8 cellular contexts compared by ENCODE assay signal in genomic region chr15:74402873-74403589, GRCh38.
DNase-seq lines count a peak whose midpoint lies in the region; ATAC-seq, FAIRE-seq and TF ChIP-seq lines count a peak whose summit lies in the region.

No MANE protein-coding gene starts in this region.

- in situ Hi-C loops in KBM-7 (cut with MboI; ENCODE audit: low pct_unique_long_range_greater_than_20kb, low sequenced_read_pairs): no loop called here

- peaks cover 4% of the 10 kb centered on the region for H3K27me3 Mint-ChIP-seq in nephron (ENCODE audit: low read depth)

- no peak for TF ChIP-seq CTCF in nephron (IDR thresholded peaks at IDR 0.05; ENCODE audit: unreplicated experiment in 3 of 3)

- peak; percentile 50 for DNase-seq in GM19239 (ENCODE audit: insufficient read length, low spot score)
- peak; percentile 92 for DNase-seq in KBM-7
- peak; percentile 45 for DNase-seq in activated T-cell treated with anti-CD3 and anti-CD28 coated beads for 1 hour (ENCODE audit: low read depth)
- DNase-seq in pons (ENCODE audit: low spot score): no peak
- DNase-seq in NCI-H1436 (lab: John Stamatoyannopoulos, UW): no peak
- DNase-seq in NCI-H446 treated with DMSO at 0.1 percent for 48 hours (lab: John Stamatoyannopoulos, UW): no peak

- H3K27ac Mint-ChIP-seq in nephron: peak overlapping the region; percentile 92 to 96 (median 93)

- H3K36me3 Mint-ChIP-seq in nephron (ENCODE audit: low read depth): no peaks in the 10 kb centered on the region

- H3K4me1 Mint-ChIP-seq in nephron: peaks cover 74% of the 10 kb centered on the region

- no peaks in the 10 kb centered on the region for H3K9me3 Mint-ChIP-seq in nephron

- peak; percentile 94 for FAIRE-seq in GM19239 (lab: Jason Lieb, UNC)

- no peak for ATAC-seq in HG02623 (IDR thresholded peaks at IDR 0.05; ENCODE audit: unreplicated experiment)

- H3K4me3 Mint-ChIP-seq in nephron: no peak overlapping the region

Comparison
In these comparisons a context has a peak if more than half of its experiments do, and no peak if none do; other contexts are left out.
1. DNase-seq: peak in GM19239 (single experiment), KBM-7 (single experiment) and activated T-cell treated with anti-CD3 and anti-CD28 coated beads for 1 hour (single experiment); none in pons (single experiment), NCI-H1436 (single experiment) and NCI-H446 treated with DMSO at 0.1 percent for 48 hours (single experiment).